8 cellular contexts compared by ENCODE assay signal in genomic region chr3:115915061-115915460, GRCh38.
"Had no signal": no experiment of that assay in that cellular context is flagged by ENCODE, and none has a peak within 500 bp of the region (broad histone marks: within the 10 kb centered on the region; RNA-seq: fewer than 3 reads in every experiment).

No MANE protein-coding gene starts in this region.

- DNase-seq: GOT3, H7, HFFc6, KBM-7 had no signal

- H3K27ac ChIP-seq: HL-60 had no signal

- H3K36me3 ChIP-seq: HAP-1 had no signal

- H3K9me3 ChIP-seq: HAP-1 had no signal

- H3K4me1 ChIP-seq: HAP-1 had no signal

- H3K4me3 ChIP-seq: HAP-1 had no signal

- ATAC-seq: HCT116, HepG2 had no signal
